ENCODE assay signal across 1 cellular context in the genomic region with DNA sequence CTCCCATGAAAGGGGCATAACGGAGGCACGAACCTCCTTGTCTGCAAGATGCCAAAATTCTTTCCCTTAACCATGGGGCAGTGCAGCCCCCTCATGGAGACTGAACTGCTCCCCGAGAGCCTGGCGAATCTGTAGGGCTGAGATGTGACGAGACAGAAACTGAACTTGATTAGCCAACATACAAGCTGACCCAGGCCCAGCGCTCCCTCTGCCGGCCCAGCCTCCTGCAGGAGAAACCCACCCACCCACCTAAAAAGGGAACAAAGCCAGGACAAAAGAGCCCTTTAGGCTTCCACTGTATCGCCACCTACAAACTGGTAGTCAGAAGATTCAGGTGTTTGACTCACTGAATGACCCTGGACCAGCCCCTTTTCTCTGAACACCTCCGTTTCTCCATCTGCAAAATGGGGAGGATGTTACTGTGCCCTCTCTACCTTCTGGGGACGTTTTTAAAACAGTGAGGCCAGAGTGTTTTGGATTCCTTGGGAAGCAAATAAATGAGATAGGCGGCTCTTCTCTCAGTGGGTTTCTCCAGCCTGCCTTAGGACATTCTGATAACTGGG.
TF ChIP-seq lines count a peak whose summit lies in the region.

No MANE protein-coding gene starts in this region.

TF ChIP-seq in K562, 482 proteins besides CTCF, POLR2A, EP300 and RAD21 (continued from another document):
- TF ChIP-seq, protein P1, sequence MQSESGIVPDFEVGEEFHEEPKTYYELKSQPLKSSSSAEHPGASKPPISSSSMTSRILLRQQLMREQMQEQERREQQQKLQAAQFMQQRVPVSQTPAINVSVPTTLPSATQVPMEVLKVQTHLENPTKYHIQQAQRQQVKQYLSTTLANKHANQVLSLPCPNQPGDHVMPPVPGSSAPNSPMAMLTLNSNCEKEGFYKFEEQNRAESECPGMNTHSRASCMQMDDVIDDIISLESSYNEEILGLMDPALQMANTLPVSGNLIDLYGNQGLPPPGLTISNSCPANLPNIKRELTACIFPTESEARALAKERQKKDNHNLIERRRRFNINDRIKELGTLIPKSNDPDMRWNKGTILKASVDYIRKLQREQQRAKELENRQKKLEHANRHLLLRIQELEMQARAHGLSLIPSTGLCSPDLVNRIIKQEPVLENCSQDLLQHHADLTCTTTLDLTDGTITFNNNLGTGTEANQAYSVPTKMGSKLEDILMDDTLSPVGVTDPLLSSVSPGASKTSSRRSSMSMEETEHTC (IDR thresholded peaks at IDR 0.05), result no peak
- TF ChIP-seq KAT8 (IDR thresholded peaks at IDR 0.05; ENCODE audit: low read depth) (no peak), RBM25 (IDR thresholded peaks at IDR 0.05; ENCODE audit: low read depth, low read length, severe bottlenecking) (peak; percentile 57), HNRNPH1 (optimal IDR thresholded peaks at IDR 0.05; ENCODE audit: low read depth, low read length) (no peak), ZNF79 (CRISPR knock-in tag; IDR thresholded peaks at IDR 0.05; ENCODE audit: low read depth) (no peak), ADNP (tag; IDR thresholded peaks at IDR 0.05) (0 out of 2 replicates have a peak, but pooled peaks have one; percentile 4), CREB1 (IDR thresholded peaks at IDR 0.05) (no peak), CREB1 (CRISPR knock-in tag; IDR thresholded peaks at IDR 0.05) (no peak), POLR2B (IDR thresholded peaks at IDR 0.05; ENCODE audit: low read depth, partially characterized antibody) (no peak)
- TF ChIP-seq, protein P2, sequence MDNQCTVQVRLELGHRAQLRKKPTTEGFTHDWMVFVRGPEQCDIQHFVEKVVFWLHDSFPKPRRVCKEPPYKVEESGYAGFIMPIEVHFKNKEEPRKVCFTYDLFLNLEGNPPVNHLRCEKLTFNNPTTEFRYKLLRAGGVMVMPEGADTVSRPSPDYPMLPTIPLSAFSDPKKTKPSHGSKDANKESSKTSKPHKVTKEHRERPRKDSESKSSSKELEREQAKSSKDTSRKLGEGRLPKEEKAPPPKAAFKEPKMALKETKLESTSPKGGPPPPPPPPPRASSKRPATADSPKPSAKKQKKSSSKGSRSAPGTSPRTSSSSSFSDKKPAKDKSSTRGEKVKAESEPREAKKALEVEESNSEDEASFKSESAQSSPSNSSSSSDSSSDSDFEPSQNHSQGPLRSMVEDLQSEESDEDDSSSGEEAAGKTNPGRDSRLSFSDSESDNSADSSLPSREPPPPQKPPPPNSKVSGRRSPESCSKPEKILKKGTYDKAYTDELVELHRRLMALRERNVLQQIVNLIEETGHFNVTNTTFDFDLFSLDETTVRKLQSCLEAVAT (IDR thresholded peaks at IDR 0.05), result no peak
- TF ChIP-seq, protein P3, sequence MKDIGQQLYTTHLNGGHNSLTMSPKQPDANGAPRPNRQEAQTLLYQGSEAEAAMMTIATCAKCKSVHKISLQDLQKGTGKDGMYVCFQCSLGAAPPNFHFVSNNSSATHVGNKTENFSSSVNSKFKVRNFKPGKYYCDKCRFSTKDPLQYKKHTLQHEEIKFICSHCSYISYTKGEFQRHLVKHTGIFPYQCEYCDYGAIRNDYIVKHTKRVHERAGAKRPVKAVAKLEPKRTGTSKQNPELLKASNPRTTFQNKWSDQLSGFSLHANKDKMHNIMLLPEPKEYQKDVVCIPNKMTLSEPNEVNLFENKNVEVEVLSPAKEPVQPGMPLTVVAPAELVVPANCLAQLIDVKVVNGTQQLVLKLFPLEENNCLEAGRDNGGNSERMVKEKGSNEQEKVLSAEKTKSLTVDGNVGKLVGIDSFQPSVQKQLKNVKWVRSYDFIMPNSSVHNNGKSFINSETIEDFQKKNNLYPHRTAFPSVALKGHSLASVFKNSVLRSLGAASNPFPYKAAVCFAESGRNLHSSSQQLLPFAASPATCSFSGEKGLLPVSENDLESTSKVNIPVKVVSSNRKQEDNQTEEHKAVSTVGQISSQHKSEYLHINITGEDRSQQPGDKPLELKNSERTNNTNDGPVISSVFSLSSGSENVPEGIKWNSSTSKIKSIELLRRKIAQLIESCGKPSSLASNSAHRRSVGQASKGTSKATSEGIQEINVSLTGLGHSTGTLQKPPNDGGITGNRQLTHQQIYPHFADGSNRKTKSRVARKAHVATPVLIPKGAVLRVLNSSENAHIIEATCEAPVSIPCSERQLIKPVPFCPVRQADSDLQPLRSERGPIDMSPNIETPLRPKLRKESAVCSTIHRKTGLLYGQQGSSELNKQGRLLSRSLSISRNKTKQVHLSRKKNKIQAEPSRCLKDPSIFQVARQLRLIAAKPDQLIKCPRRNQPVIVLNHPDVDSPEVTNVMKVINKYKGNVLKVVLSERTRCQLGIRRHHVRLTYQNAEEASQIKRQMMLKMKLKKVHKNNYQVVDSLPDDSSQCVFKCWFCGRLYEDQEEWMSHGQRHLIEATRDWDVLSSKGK (CRISPR knock-in tag; IDR thresholded peaks at IDR 0.05), result no peak
